In genomic region chr10:61028861-61029361, GRCh38 we compare ENCODE assay signal across 19 cellular contexts.
A peak's percentile ranks its signal among the peaks of the same experiment; 100 is the strongest.
DNase-seq lines count a peak whose midpoint lies in the region; ATAC-seq and TF ChIP-seq lines count a peak whose summit lies in the region.
"Had no signal": no experiment of that assay in that cellular context is flagged by ENCODE, and none has a peak within 500 bp of the region (broad histone marks: within the 10 kb centered on the region; RNA-seq: fewer than 3 reads in every experiment).

No MANE protein-coding gene starts in this region.

- H3K9me3 Mint-ChIP-seq in HFFc6 = no peaks in the 10 kb centered on the region
- no peaks in the 10 kb centered on the region for H3K9me3 Mint-ChIP-seq in naive thymus-derived CD8-positive, alpha-beta T cell
- H3K9me3 Mint-ChIP-seq: activated CD4-positive, alpha-beta memory T cell treated with anti-CD3 and anti-CD28 coated beads, Interleukin-2, amount 10 ng/mL, durations not matched to agents 7 days and 5 days; activated naive CD8-positive, alpha-beta T cell treated with anti-CD3 and anti-CD28 coated beads, Interleukin-2, amount 10 ng/mL, durations not matched to agents 7 days and 5 days; stimulated activated naive B cell treated with anti-CD40 and anti-IgM and Interleukin-4, amounts not matched to agents 10 μg/mL and 1 μg/mL and 100 μg/mL, for 72 hours had no signal

- H3K9ac ChIP-seq in adipocyte (ENCODE audit: low read length) (no peak overlapping the region), smooth muscle cell (ENCODE audit: low read depth) (no peak overlapping the region)
- H3K9ac ChIP-seq: KMS-11 had no signal

- no peaks in the 10 kb centered on the region for H3K36me3 Mint-ChIP-seq in HFFc6 (ENCODE audit: low read depth)
- no peaks in the 10 kb centered on the region for H3K36me3 Mint-ChIP-seq in naive thymus-derived CD8-positive, alpha-beta T cell
- H3K36me3 Mint-ChIP-seq: activated naive CD8-positive, alpha-beta T cell treated with anti-CD3 and anti-CD28 coated beads, Interleukin-2, amount 10 ng/mL, durations not matched to agents 7 days and 5 days; CD14-positive monocyte; stimulated activated naive B cell treated with anti-CD40 and anti-IgM and Interleukin-4, amounts not matched to agents 10 μg/mL and 1 μg/mL and 100 μg/mL, for 72 hours had no signal

- POLR2A ChIA-PET in naive thymus-derived CD8-positive, alpha-beta T cell (lab: Charles Lee) = no interaction called here

- no peaks in the 10 kb centered on the region for H4K20me1 ChIP-seq in smooth muscle cell (ENCODE audit: low read depth)

- peak overlapping the region; percentile 55 for H3K4me3 Mint-ChIP-seq in HFFc6
- no peak overlapping the region for H3K4me3 Mint-ChIP-seq in naive thymus-derived CD8-positive, alpha-beta T cell
- H3K4me3 Mint-ChIP-seq: activated CD4-positive, alpha-beta memory T cell treated with anti-CD3 and anti-CD28 coated beads, Interleukin-2, amount 10 ng/mL, durations not matched to agents 7 days and 5 days; activated naive CD8-positive, alpha-beta T cell treated with anti-CD3 and anti-CD28 coated beads, Interleukin-2, amount 10 ng/mL, durations not matched to agents 7 days and 5 days; CD14-positive monocyte; stimulated activated naive B cell treated with anti-CD40 and anti-IgM and Interleukin-4, amounts not matched to agents 10 μg/mL and 1 μg/mL and 100 μg/mL, for 72 hours had no signal

- H3K4me1 ChIP-seq in adipocyte (ENCODE audit: control insufficient read depth, insufficient read depth, low read length) (no peaks in the 10 kb centered on the region), smooth muscle cell (ENCODE audit: low read depth) (no peaks in the 10 kb centered on the region)
- H3K4me1 ChIP-seq: tibial nerve had no signal

- H3K9me3 ChIP-seq in adipocyte (ENCODE audit: control insufficient read depth, low read length) (no peaks in the 10 kb centered on the region), smooth muscle cell (replicated peaks; ENCODE audit: low read depth) (no peaks in the 10 kb centered on the region)
- H3K9me3 ChIP-seq: tibial nerve had no signal

- DNase-seq in HFFc6 (peak; percentile 59), adipocyte (ENCODE audit: low read depth) (peak; percentile 19), foreskin fibroblast (peak; percentile 55 to 56), smooth muscle cell (lab: John Stamatoyannopoulos, UW; ENCODE audit: unreplicated experiment) (no peak), SW480 (ENCODE audit: low spot score) (no peak)
- DNase-seq in naive thymus-derived CD8-positive, alpha-beta T cell = no peak
- DNase-seq: activated CD4-positive, alpha-beta memory T cell treated with anti-CD3 and anti-CD28 coated beads, Interleukin-2, amount 10 ng/mL, durations not matched to agents 7 days and 5 days; activated naive CD8-positive, alpha-beta T cell treated with anti-CD3 and anti-CD28 coated beads, Interleukin-2, amount 10 ng/mL, durations not matched to agents 7 days and 5 days; activated T-cell treated with anti-CD3 and anti-CD28 coated beads, Interleukin-2, amount 50 U/mL, for 48 hours; hippocampal formation; left cardiac atrium; NCI-H774; posterior cingulate gyrus; stimulated activated naive B cell treated with anti-CD40 and anti-IgM and Interleukin-4, amounts not matched to agents 10 μg/mL and 1 μg/mL and 100 μg/mL, for 72 hours had no signal

- peak overlapping the region; percentile 69 for H3K27ac Mint-ChIP-seq in HFFc6
- no peak overlapping the region for H3K27ac Mint-ChIP-seq in naive thymus-derived CD8-positive, alpha-beta T cell
- H3K27ac Mint-ChIP-seq: activated CD4-positive, alpha-beta memory T cell treated with anti-CD3 and anti-CD28 coated beads, Interleukin-2, amount 10 ng/mL, durations not matched to agents 7 days and 5 days; activated naive CD8-positive, alpha-beta T cell treated with anti-CD3 and anti-CD28 coated beads, Interleukin-2, amount 10 ng/mL, durations not matched to agents 7 days and 5 days; stimulated activated naive B cell treated with anti-CD40 and anti-IgM and Interleukin-4, amounts not matched to agents 10 μg/mL and 1 μg/mL and 100 μg/mL, for 72 hours had no signal

- H3F3A ChIP-seq in smooth muscle cell (ENCODE audit: low read depth) = no peaks in the 10 kb centered on the region

- peaks cover 17% of the 10 kb centered on the region for H3K4me1 Mint-ChIP-seq in HFFc6 (ENCODE audit: low read depth)
- H3K4me1 Mint-ChIP-seq in naive thymus-derived CD8-positive, alpha-beta T cell = no peaks in the 10 kb centered on the region
- H3K4me1 Mint-ChIP-seq: activated CD4-positive, alpha-beta memory T cell treated with anti-CD3 and anti-CD28 coated beads, Interleukin-2, amount 10 ng/mL, durations not matched to agents 7 days and 5 days; activated naive CD8-positive, alpha-beta T cell treated with anti-CD3 and anti-CD28 coated beads, Interleukin-2, amount 10 ng/mL, durations not matched to agents 7 days and 5 days; CD14-positive monocyte; stimulated activated naive B cell treated with anti-CD40 and anti-IgM and Interleukin-4, amounts not matched to agents 10 μg/mL and 1 μg/mL and 100 μg/mL, for 72 hours had no signal

- H3K4me3 ChIP-seq in adipocyte (ENCODE audit: low read length) = no peak overlapping the region
- H3K4me3 ChIP-seq in foreskin fibroblast (ENCODE audit: low read depth in 1 of 2, low read length in 2 of 2) = no peak overlapping the region
- H3K4me3 ChIP-seq in smooth muscle cell = no peak overlapping the region
- H3K4me3 ChIP-seq: tibial nerve had no signal

- H3K79me2 ChIP-seq in smooth muscle cell (ENCODE audit: low read depth) = no peaks in the 10 kb centered on the region

- no peak for TF ChIP-seq CTCF in HFFc6 (IDR thresholded peaks at IDR 0.05)
- TF ChIP-seq CTCF in foreskin fibroblast (IDR thresholded peaks at IDR 0.05; ENCODE audit: low read depth, low read length) = no peak
- no peak for TF ChIP-seq CTCF in smooth muscle cell (IDR thresholded peaks at IDR 0.05; ENCODE audit: borderline replicate concordance, insufficient read depth, poor library complexity, severe bottlenecking)

- ATAC-seq in GM19328 (IDR thresholded peaks at IDR 0.05; ENCODE audit: unreplicated experiment) = no peak
- no peak for ATAC-seq in naive thymus-derived CD8-positive, alpha-beta T cell
- ATAC-seq: left cardiac atrium; stimulated activated naive B cell treated with anti-CD40 and anti-IgM and Interleukin-4, amounts not matched to agents 10 μg/mL and 1 μg/mL and 100 μg/mL, for 72 hours had no signal

- H3K4me2 ChIP-seq in smooth muscle cell = no peak overlapping the region
- H3K4me2 ChIP-seq: KMS-11 had no signal

- H3K27me3 ChIP-seq in adipocyte (replicated peaks; ENCODE audit: control insufficient read depth, insufficient read depth, low read length) = peaks cover 26% of the 10 kb centered on the region
- no peaks in the 10 kb centered on the region for H3K27me3 ChIP-seq in smooth muscle cell (ENCODE audit: low read depth)
- H3K27me3 ChIP-seq: tibial nerve had no signal

- 52% methylated on average over 5 of the region's 5 CpGs for WGBS in smooth muscle cell (ENCODE audit: low lambda C conversion rate)

- H3K36me3 ChIP-seq in adipocyte (ENCODE audit: control insufficient read depth, insufficient read depth, low read length, severe bottlenecking) (no peaks in the 10 kb centered on the region), smooth muscle cell (ENCODE audit: low read depth) (no peaks in the 10 kb centered on the region)
- H3K36me3 ChIP-seq: tibial nerve had no signal

- H3K27me3 Mint-ChIP-seq in HFFc6 (ENCODE audit: insufficient read depth) = peaks cover 2% of the 10 kb centered on the region; the same call in 1 of the 2 replicates
- H3K27me3 Mint-ChIP-seq in naive thymus-derived CD8-positive, alpha-beta T cell = peaks cover 0 to 9% (median 1%) of the 10 kb centered on the region in 5 donors
- H3K27me3 Mint-ChIP-seq: activated naive CD8-positive, alpha-beta T cell treated with anti-CD3 and anti-CD28 coated beads, Interleukin-2, amount 10 ng/mL, durations not matched to agents 7 days and 5 days had no signal

- peak overlapping the region; percentile 30 for H3K27ac ChIP-seq in smooth muscle cell (ENCODE audit: low read depth)
- H3K27ac ChIP-seq: KMS-11, tibial nerve, VCaP had no signal

- no peak overlapping the region for H2AFZ ChIP-seq in smooth muscle cell (ENCODE audit: low read depth)

Comparison
In these comparisons a context has a peak if more than half of its experiments do, and no peak if none do; other contexts are left out.
1. DNase-seq: peak in HFFc6 (single experiment), adipocyte (single experiment) and foreskin fibroblast (2 of 2); none in smooth muscle cell (single experiment), naive thymus-derived CD8-positive, alpha-beta T cell (0 of 10) and SW480 (single experiment).